In the genomic region with DNA sequence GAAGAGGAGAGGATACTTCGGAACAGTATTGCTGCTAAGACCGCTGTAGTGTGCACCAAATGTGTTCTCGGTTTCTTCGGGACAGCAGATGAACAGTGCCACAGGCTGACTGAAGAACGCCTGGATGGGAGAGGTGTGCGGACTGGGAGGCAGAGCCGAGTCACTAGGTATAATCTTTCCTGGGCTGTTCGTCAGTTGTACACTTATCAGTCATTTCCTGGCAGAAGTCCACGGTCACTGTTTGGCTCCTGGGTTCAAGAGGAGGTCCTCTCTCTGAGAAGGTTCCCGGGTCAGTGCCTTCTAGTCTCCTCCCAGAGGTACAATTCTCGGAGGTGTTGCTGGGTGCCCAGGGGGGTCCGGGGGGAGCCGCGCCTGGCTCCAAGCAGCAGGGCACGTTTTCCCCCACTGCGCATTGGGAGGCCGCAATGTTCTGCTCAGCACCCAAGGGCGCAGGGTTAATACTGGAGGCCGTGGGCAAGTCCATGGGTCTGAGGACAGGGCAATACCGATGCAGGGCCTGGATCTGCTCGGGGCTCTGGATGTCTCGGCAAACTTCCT, we compare ENCODE assay signal across 13 cellular contexts. TPM values are rescaled to one million over a fixed set of nuclear protein-coding genes. Genes with fewer than 3 reads are reported as not detected.
A peak's percentile ranks its signal among the peaks of the same experiment; 100 is the strongest.
DNase-seq lines count a peak whose midpoint lies in the region; ATAC-seq lines count a peak whose summit lies in the region.
"Had no signal": no experiment of that assay in that cellular context is flagged by ENCODE, and none has a peak within 500 bp of the region (broad histone marks: within the 10 kb centered on the region; RNA-seq: fewer than 3 reads in every experiment).

No MANE protein-coding gene starts in this region.

- H3K9me3 Mint-ChIP-seq in stimulated activated naive CD8-positive, alpha-beta T cell treated with anti-CD3 and anti-CD28 coated beads, Interleukin-15, Interleukin-2, amounts not matched to agents 100 ng/mL and 50 ng/mL, for 24 hours = no peaks in the 10 kb centered on the region
- no peaks in the 10 kb centered on the region for H3K9me3 Mint-ChIP-seq in stimulated activated naive CD8-positive, alpha-beta T cell treated with anti-CD3 and anti-CD28 coated beads, Interleukin-15, amount 100 ng/mL, for 72 hours

- no peaks in the 10 kb centered on the region for H3K27me3 Mint-ChIP-seq in stimulated activated naive CD8-positive, alpha-beta T cell treated with anti-CD3 and anti-CD28 coated beads, Interleukin-15, Interleukin-2, amounts not matched to agents 100 ng/mL and 50 ng/mL, for 24 hours
- H3K27me3 Mint-ChIP-seq in stimulated activated naive CD8-positive, alpha-beta T cell treated with anti-CD3 and anti-CD28 coated beads, Interleukin-15, amount 100 ng/mL, for 72 hours = no peaks in the 10 kb centered on the region

- H3K4me3 Mint-ChIP-seq in stimulated activated naive CD8-positive, alpha-beta T cell treated with anti-CD3 and anti-CD28 coated beads, Interleukin-15, Interleukin-2, amounts not matched to agents 100 ng/mL and 50 ng/mL, for 24 hours = no peak overlapping the region
- H3K4me3 Mint-ChIP-seq in stimulated activated naive CD8-positive, alpha-beta T cell treated with anti-CD3 and anti-CD28 coated beads, Interleukin-15, amount 100 ng/mL, for 72 hours = no peak overlapping the region

- H3K36me3 Mint-ChIP-seq in stimulated activated naive CD8-positive, alpha-beta T cell treated with anti-CD3 and anti-CD28 coated beads, Interleukin-15, Interleukin-2, amounts not matched to agents 100 ng/mL and 50 ng/mL, for 24 hours (ENCODE audit: low read depth) = peaks cover 96% of the 10 kb centered on the region

- peak overlapping the region; percentile 33 for H3K27ac Mint-ChIP-seq in stimulated activated naive CD8-positive, alpha-beta T cell treated with anti-CD3 and anti-CD28 coated beads, Interleukin-15, Interleukin-2, amounts not matched to agents 100 ng/mL and 50 ng/mL, for 24 hours
- no peak overlapping the region for H3K27ac Mint-ChIP-seq in stimulated activated naive CD8-positive, alpha-beta T cell treated with anti-CD3 and anti-CD28 coated beads, Interleukin-15, amount 100 ng/mL, for 72 hours

- no peak for ATAC-seq in stimulated activated naive CD8-positive, alpha-beta T cell treated with anti-CD3 and anti-CD28 coated beads, Interleukin-15, amount 100 ng/mL, for 72 hours
- ATAC-seq in esophagus mucosa = peak; percentile 26

- H3K4me1 Mint-ChIP-seq in stimulated activated naive CD8-positive, alpha-beta T cell treated with anti-CD3 and anti-CD28 coated beads, Interleukin-15, Interleukin-2, amounts not matched to agents 100 ng/mL and 50 ng/mL, for 24 hours (ENCODE audit: low read depth) = peaks cover 58% of the 10 kb centered on the region
- peaks cover 57% of the 10 kb centered on the region for H3K4me1 Mint-ChIP-seq in stimulated activated naive CD8-positive, alpha-beta T cell treated with anti-CD3 and anti-CD28 coated beads, Interleukin-15, amount 100 ng/mL, for 72 hours

- DNase-seq in activated CD8-positive, alpha-beta memory T cell treated with anti-CD3 and anti-CD28 coated beads, Interleukin-2, amount 50 U/mL, for 48 hours = peak; percentile 40
- no peak for DNase-seq in activated CD8-positive, alpha-beta memory T cell treated with anti-CD3 and anti-CD28 coated beads, Interleukin-2, amount 50 U/mL, for 4 hours
- DNase-seq in stimulated activated naive CD8-positive, alpha-beta T cell treated with anti-CD3 and anti-CD28 coated beads, Interleukin-15, amount 100 ng/mL, for 72 hours = no peak
- no peak for DNase-seq in epidermal melanocyte (ENCODE audit: insufficient read length, low spot score)
- no peak for DNase-seq in cortex of kidney (lab: John Stamatoyannopoulos, UW)
- no peak for DNase-seq in NK-92 treated with Interleukin-12 subunit alpha and Interleukin-12 subunit beta, amount 100 ng/mL, for 24 hours (lab: John Stamatoyannopoulos, UW)
- DNase-seq: 8988T, AML-193, DMS53, GF-D8, GOT3 had no signal

RNA-seq across cellular contexts. Expression of a gene that starts 38.1 kb away (rescaled TPM):
- not detected for total RNA-seq in esophagus mucosa
